In the genomic region with DNA sequence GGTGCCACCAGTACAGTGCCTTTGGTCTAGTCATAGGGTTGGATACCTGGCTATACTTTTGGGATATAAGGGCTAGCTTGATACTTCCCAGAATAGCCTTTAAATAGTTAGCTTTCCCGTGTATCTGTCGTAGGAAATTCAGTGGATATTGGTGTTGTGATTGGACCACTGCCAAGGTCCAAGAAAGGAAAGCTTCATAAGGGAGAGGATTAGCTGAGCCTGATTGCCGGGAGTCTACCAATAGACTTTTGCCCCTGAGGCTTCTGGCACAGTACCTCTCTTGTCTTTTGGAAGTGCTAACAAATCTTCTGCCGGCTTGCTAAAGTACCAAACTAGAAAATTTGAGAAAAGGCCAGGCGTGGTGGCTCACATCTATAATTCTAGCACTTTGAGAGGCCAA, we compare ENCODE assay signal across 1 cellular context.
TF ChIP-seq lines count a peak whose summit lies in the region.

No MANE protein-coding gene starts in this region.

TF ChIP-seq in IMR-90, 13 proteins besides CTCF, POLR2A, EP300 and RAD21:
- TF ChIP-seq, protein P1, sequence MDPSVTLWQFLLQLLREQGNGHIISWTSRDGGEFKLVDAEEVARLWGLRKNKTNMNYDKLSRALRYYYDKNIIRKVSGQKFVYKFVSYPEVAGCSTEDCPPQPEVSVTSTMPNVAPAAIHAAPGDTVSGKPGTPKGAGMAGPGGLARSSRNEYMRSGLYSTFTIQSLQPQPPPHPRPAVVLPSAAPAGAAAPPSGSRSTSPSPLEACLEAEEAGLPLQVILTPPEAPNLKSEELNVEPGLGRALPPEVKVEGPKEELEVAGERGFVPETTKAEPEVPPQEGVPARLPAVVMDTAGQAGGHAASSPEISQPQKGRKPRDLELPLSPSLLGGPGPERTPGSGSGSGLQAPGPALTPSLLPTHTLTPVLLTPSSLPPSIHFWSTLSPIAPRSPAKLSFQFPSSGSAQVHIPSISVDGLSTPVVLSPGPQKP (IDR thresholded peaks at IDR 0.05; ENCODE audit: borderline replicate concordance, low read depth, low read length), result no peak
- TF ChIP-seq MXI1 (IDR thresholded peaks at IDR 0.05; ENCODE audit: borderline replicate concordance, low read depth, low read length), result no peak
- TF ChIP-seq RCOR1 (IDR thresholded peaks at IDR 0.05; ENCODE audit: insufficient replicate concordance, low read length), result no peak
